In the genomic region with DNA sequence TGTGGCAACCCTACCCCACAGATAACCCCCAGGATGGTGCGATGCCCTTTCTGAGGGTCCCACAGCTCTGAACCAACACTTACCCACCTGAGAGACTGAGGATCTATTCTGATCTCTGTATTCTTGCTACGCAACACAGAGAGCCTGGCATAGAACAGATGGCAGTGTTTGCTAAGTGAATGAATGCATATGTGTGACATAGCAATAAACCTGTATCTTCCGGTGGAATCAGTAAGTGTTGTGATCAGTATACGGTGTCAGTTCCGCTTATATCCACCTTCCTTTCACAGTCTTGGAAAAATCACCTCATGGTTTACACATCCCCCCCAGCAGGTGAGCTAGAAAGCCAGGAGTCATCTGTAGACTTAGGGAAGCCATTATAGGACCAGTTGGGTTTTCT, we compare ENCODE assay signal across 8 cellular contexts. TPM values are rescaled to one million over a fixed set of nuclear protein-coding genes. Genes with fewer than 3 reads are reported as not detected.
DNase-seq lines count a peak whose midpoint lies in the region; ATAC-seq, FAIRE-seq and TF ChIP-seq lines count a peak whose summit lies in the region.

No MANE protein-coding gene starts in this region.

- FAIRE-seq in pancreas (lab: Jason Lieb, UNC), result peak; percentile 26

- intact Hi-C loops in pancreas (cut with DNase I) (no loop called here), aorta (cut with DNase I) (no loop called here)

- peaks cover 0 to 17% of the 10 kb centered on the region in 2 donors for H3K4me1 ChIP-seq in duodenal mucosa (ENCODE audit: control insufficient read depth in 1 of 2, insufficient read depth in 2 of 2, low read length in 2 of 2)
- H3K4me1 ChIP-seq in pancreas, result no peaks in the 10 kb centered on the region
- peaks cover 6% of the 10 kb centered on the region for H3K4me1 ChIP-seq in effector memory CD4-positive, alpha-beta T cell (ENCODE audit: control insufficient read depth, insufficient read depth, low read length, poor library complexity, severe bottlenecking)
- no peaks in the 10 kb centered on the region for H3K4me1 ChIP-seq in aorta (ENCODE audit: control insufficient read depth in 1 of 2, insufficient read depth in 2 of 2, low read length in 2 of 2)

- H3K9ac ChIP-seq in duodenal mucosa (ENCODE audit: low read depth in 1 of 2, low read length in 2 of 2), result peak overlapping the region; percentile 51 to 74

- H3K27me3 ChIP-seq in duodenal mucosa (ENCODE audit: control insufficient read depth in 1 of 2, insufficient read depth in 2 of 2, low read length in 2 of 2) (no peaks in the 10 kb centered on the region), pancreas (peaks cover 0 to 15% (median 0%) of the 10 kb centered on the region in 4 donors), aorta (ENCODE audit: control insufficient read depth in 1 of 2, insufficient read depth in 2 of 2, low read length in 1 of 2) (no peaks in the 10 kb centered on the region)
- H3K27me3 ChIP-seq in effector memory CD4-positive, alpha-beta T cell (replicated peaks; ENCODE audit: control insufficient read depth, insufficient read depth, low read length, poor library complexity, severe bottlenecking), result no peaks in the 10 kb centered on the region

- H3K9me3 ChIP-seq in duodenal mucosa (ENCODE audit: control insufficient read depth in 1 of 2, low read length in 2 of 2) (no peaks in the 10 kb centered on the region), pancreas (no peaks in the 10 kb centered on the region), aorta (ENCODE audit: control insufficient read depth, low read length) (no peaks in the 10 kb centered on the region)
- H3K9me3 ChIP-seq in effector memory CD4-positive, alpha-beta T cell (ENCODE audit: control insufficient read depth, low read length), result no peaks in the 10 kb centered on the region

- H3K36me3 ChIP-seq in duodenal mucosa (ENCODE audit: control insufficient read depth in 1 of 2, insufficient read depth in 2 of 2, low read length in 2 of 2) (no peaks in the 10 kb centered on the region), pancreas (no peaks in the 10 kb centered on the region), aorta (ENCODE audit: control insufficient read depth in 1 of 2, insufficient read depth in 2 of 2, low read length in 1 of 2) (no peaks in the 10 kb centered on the region)
- no peaks in the 10 kb centered on the region for H3K36me3 ChIP-seq in effector memory CD4-positive, alpha-beta T cell (ENCODE audit: control insufficient read depth, insufficient read depth, low read length)

- DNase-seq in GF-D8 (lab: John Stamatoyannopoulos, UW) (peak; percentile 4), NCI-H345 treated with DMSO at 0.1 percent for 48 hours (lab: John Stamatoyannopoulos, UW; ENCODE audit: unreplicated experiment) (peak; percentile 22), pancreas (no peak), AG20443 (ENCODE audit: low spot score) (no peak), aorta (no peak)
- DNase-seq in effector memory CD4-positive, alpha-beta T cell, result no peak

- ATAC-seq in pancreas (no peak), HG03139 (IDR thresholded peaks at IDR 0.05; ENCODE audit: unreplicated experiment) (no peak), aorta (ENCODE audit: low FRiP score) (no peak)

- H3K4me3 ChIP-seq in duodenal mucosa (ENCODE audit: low read depth in 1 of 2, low read length in 2 of 2) (peak overlapping the region; percentile 70 to 75), pancreas (peak overlapping the region in 1 of 4 donors; percentile 38), aorta (ENCODE audit: low read length in 2 of 2) (no peak overlapping the region)
- no peak overlapping the region for H3K4me3 ChIP-seq in effector memory CD4-positive, alpha-beta T cell (ENCODE audit: insufficient read depth, low read depth, low read length, poor library complexity, severe bottlenecking)

- WGBS in pancreas, 2 donors, result 59 to 65% methylated on average over 5 of the region's 5 CpGs
- 84 to 88% methylated on average over 5 of the region's 5 CpGs for WGBS in aorta, 2 donors

- no peak for TF ChIP-seq CTCF in pancreas (IDR thresholded peaks at IDR 0.05)

- H3K27ac ChIP-seq in duodenal mucosa (ENCODE audit: low read depth, low read length), result no peak overlapping the region
- H3K27ac ChIP-seq in pancreas, result peak overlapping the region in 1 of 4 donors; percentile 55
- H3K27ac ChIP-seq in effector memory CD4-positive, alpha-beta T cell (ENCODE audit: insufficient read depth, low read length, poor library complexity, severe bottlenecking), result no peak overlapping the region
- no peak overlapping the region for H3K27ac ChIP-seq in aorta (ENCODE audit: low read depth in 1 of 2, low read length in 2 of 2)

RNA-seq across cellular contexts. Expression of a gene that starts 5.9 kb away (rescaled TPM):
- total RNA-seq in pancreas (10 to 100 TPM; 26.8 to 54.1 (median 40.2) TPM), aorta (10 to 100 TPM; 51.0 to 64.2 TPM)
- polyA plus RNA-seq in pancreas (10 to 100 TPM; 29.4 to 54.7 TPM), aorta (10 to 100 TPM; 75.8 to 86.0 TPM)

RNA-seq across cellular contexts. Expression of a gene that starts 17.4 kb away (rescaled TPM):
- total RNA-seq in pancreas (1 to 10 TPM in 2 of 6 donors, under 1 TPM in 4; 0.31 to 1.2 (median 0.61) TPM), aorta (under 1 TPM; 0.48 to 0.58 TPM)
- polyA plus RNA-seq in pancreas (1 to 10 TPM; 2.2 to 3.3 TPM), aorta (1 to 10 TPM in 1 of 2 donors, under 1 TPM in 1; 0.69 to 1.0 TPM)

RNA-seq across cellular contexts. Expression of a gene that starts 17.6 kb away (rescaled TPM):
- total RNA-seq in pancreas (10 to 100 TPM; 17.0 to 38.2 (median 24.3) TPM), aorta (10 to 100 TPM; 53.9 to 57.3 TPM)
- polyA plus RNA-seq in pancreas (1 to 10 TPM; 6.1 to 6.8 TPM), aorta (1 to 10 TPM; 5.6 to 9.0 TPM)

Comparison
In these comparisons a context has a peak if more than half of its experiments do, and no peak if none do; other contexts are left out.
1. DNase-seq: peak in GF-D8 (single experiment) and NCI-H345 treated with DMSO at 0.1 percent for 48 hours (single experiment); none in pancreas (0 of 6), effector memory CD4-positive, alpha-beta T cell (0 of 3), AG20443 (single experiment) and aorta (0 of 2).
2. H3K4me3 ChIP-seq: peak in duodenal mucosa (2 of 2); none in effector memory CD4-positive, alpha-beta T cell (single experiment) and aorta (0 of 2).